Comparison of ENCODE assay signal across 8 cellular contexts in the genomic region with DNA sequence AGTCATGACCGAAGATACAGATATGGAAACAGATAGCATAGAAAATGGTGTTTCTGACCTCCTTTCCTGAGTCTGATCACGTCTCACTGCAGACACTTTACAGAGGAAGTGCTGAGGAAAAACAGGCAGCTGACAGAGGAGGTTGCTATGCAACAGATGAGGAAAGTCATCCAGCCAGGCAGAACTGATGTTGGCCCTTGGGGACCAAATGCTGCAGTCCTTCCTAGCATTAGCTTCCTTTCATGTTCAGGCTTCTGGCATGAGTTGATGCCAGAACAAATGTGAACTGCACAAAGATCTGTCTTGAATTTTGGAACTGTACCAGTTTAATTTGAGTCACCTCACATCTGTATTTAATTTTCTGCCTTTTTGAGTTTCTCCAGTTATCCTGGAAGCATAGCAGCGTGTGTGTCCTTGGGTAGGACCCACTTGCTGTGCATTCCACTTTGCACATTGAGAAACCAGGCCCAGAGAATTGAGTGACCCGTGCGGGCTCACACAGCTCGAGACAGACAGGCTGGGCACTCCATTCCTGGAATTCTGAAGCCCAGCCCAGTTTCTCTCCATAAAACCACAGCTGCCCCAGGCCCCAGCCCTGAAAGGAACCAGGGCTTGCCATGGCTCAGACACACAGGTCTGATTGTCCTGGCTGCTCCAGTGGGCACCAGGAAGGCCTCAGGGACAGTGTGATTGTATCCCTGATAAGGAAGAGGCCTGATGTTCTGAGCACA. TPM values are rescaled to one million over a fixed set of nuclear protein-coding genes. Genes with fewer than 3 reads are reported as not detected.
DNase-seq lines count a peak whose midpoint lies in the region; ATAC-seq and TF ChIP-seq lines count a peak whose summit lies in the region.

No MANE protein-coding gene starts in this region.

- H3K9me3 Mint-ChIP-seq in CD4-positive, alpha-beta T cell = no peaks in the 10 kb centered on the region
- H3K9me3 Mint-ChIP-seq in activated CD8-positive, alpha-beta T cell treated with anti-CD3 and anti-CD28 coated beads for 36 hours = no peaks in the 10 kb centered on the region

- no peaks in the 10 kb centered on the region for H3K36me3 Mint-ChIP-seq in CD4-positive, alpha-beta T cell (ENCODE audit: low read depth)
- no peaks in the 10 kb centered on the region for H3K36me3 Mint-ChIP-seq in activated CD8-positive, alpha-beta T cell treated with anti-CD3 and anti-CD28 coated beads for 36 hours (ENCODE audit: low read depth)

- no peaks in the 10 kb centered on the region for H3K27me3 ChIP-seq in CD4-positive, alpha-beta T cell (ENCODE audit: control insufficient read depth, insufficient read depth, low read length)
- H3K27me3 ChIP-seq in right cardiac atrium (ENCODE audit: control insufficient read depth, insufficient read depth) = no peaks in the 10 kb centered on the region
- no peaks in the 10 kb centered on the region for H3K27me3 ChIP-seq in testis

- peak overlapping the region; percentile 78 for H3K27ac Mint-ChIP-seq in CD4-positive, alpha-beta T cell
- peak overlapping the region; percentile 84 for H3K27ac Mint-ChIP-seq in activated CD8-positive, alpha-beta T cell treated with anti-CD3 and anti-CD28 coated beads for 36 hours

- TF ChIP-seq CTCF in CD4-positive, alpha-beta T cell (IDR thresholded peaks at IDR 0.05) = no peak
- TF ChIP-seq CTCF in activated CD8-positive, alpha-beta T cell treated with anti-CD3 and anti-CD28 coated beads for 36 hours (IDR thresholded peaks at IDR 0.05) = no peak
- TF ChIP-seq CTCF in testis (IDR thresholded peaks at IDR 0.05) = no peak

- H3K4me1 ChIP-seq in right cardiac atrium (ENCODE audit: control insufficient read depth, insufficient read depth, low read length) (peaks cover 4% of the 10 kb centered on the region), testis (peaks cover 8% of the 10 kb centered on the region)

- H3K36me3 ChIP-seq in testis (ENCODE audit: low read depth, missing control alignments) = no peaks in the 10 kb centered on the region

- H3K9me3 ChIP-seq in CD4-positive, alpha-beta T cell (ENCODE audit: control insufficient read depth, low read length) = no peaks in the 10 kb centered on the region
- H3K9me3 ChIP-seq in right cardiac atrium (ENCODE audit: control insufficient read depth, low read length) = no peaks in the 10 kb centered on the region
- no peaks in the 10 kb centered on the region for H3K9me3 ChIP-seq in testis

- no peak for DNase-seq in CD4-positive, alpha-beta T cell
- no peak for DNase-seq in activated CD8-positive, alpha-beta T cell treated with anti-CD3 and anti-CD28 coated beads for 36 hours
- DNase-seq in right cardiac atrium (peak; percentile 34 to 63 (median 47)), testis (peak; percentile 32), T1000 (lab: John Stamatoyannopoulos, UW) (no peak)

- no peak for ATAC-seq in CD4-positive, alpha-beta T cell (ENCODE audit: poor library complexity)
- ATAC-seq in HG03342 (IDR thresholded peaks at IDR 0.05; ENCODE audit: unreplicated experiment) (peak; percentile 34), right cardiac atrium (peak; percentile 5 to 18), HG03457 (IDR thresholded peaks at IDR 0.05; ENCODE audit: unreplicated experiment) (no peak), GM19328 (IDR thresholded peaks at IDR 0.05; ENCODE audit: unreplicated experiment) (no peak)
- ATAC-seq in activated CD8-positive, alpha-beta T cell treated with anti-CD3 and anti-CD28 coated beads for 36 hours = no peak

- no peak overlapping the region for H3K4me3 ChIP-seq in right cardiac atrium (ENCODE audit: low read length)
- no peak overlapping the region for H3K4me3 ChIP-seq in testis

- POLR2A ChIA-PET in CD4-positive, alpha-beta T cell (lab: Charles Lee) = interaction anchor here (0.7 kb wide), 1 partner anchor 149 kb away, joined by 3 read pairs; the partner anchor contains the start of gene GSPT2
- POLR2A ChIA-PET in activated CD8-positive, alpha-beta T cell treated with anti-CD3 and anti-CD28 coated beads for 36 hours (lab: Charles Lee) = no interaction called here

- H3K4me3 Mint-ChIP-seq in CD4-positive, alpha-beta T cell = peak overlapping the region; percentile 30
- H3K4me3 Mint-ChIP-seq in activated CD8-positive, alpha-beta T cell treated with anti-CD3 and anti-CD28 coated beads for 36 hours = peak overlapping the region; percentile 21

- no peaks in the 10 kb centered on the region for H3K27me3 Mint-ChIP-seq in CD4-positive, alpha-beta T cell
- no peaks in the 10 kb centered on the region for H3K27me3 Mint-ChIP-seq in activated CD8-positive, alpha-beta T cell treated with anti-CD3 and anti-CD28 coated beads for 36 hours

- CTCF ChIA-PET in CD4-positive, alpha-beta T cell (lab: Charles Lee) = no interaction called here
- CTCF ChIA-PET in activated CD8-positive, alpha-beta T cell treated with anti-CD3 and anti-CD28 coated beads for 36 hours (lab: Charles Lee) = no interaction called here

- H3K27ac ChIP-seq in CD4-positive, alpha-beta T cell (ENCODE audit: low read depth, low read length) = peak overlapping the region; percentile 41
- no peak overlapping the region for H3K27ac ChIP-seq in right cardiac atrium (ENCODE audit: low read length)
- H3K27ac ChIP-seq in testis = peak overlapping the region in 1 of 2 donors; percentile 41

- intact Hi-C loops in CD4-positive, alpha-beta T cell (cut with DNase I, micrococcal nuclease) = loop anchor here in 1 of 2 experiments (5.0 kb wide), 1 partner anchor 370 kb away; no protein-coding TSS in a partner anchor
- intact Hi-C loops in activated CD8-positive, alpha-beta T cell treated with anti-CD3 and anti-CD28 coated beads for 36 hours (cut with micrococcal nuclease) = no loop called here
- intact Hi-C loops in right cardiac atrium (cut with DNase I) = no loop called here
- intact Hi-C loops in testis (cut with DNase I; ENCODE audit: low total_unique reads) = no loop called here

- no peak for TF ChIP-seq POLR2A in testis (IDR thresholded peaks at IDR 0.05)

- 28% methylated on average over 6 of the region's 6 CpGs for WGBS in right cardiac atrium
- WGBS in testis, 2 donors = 19 to 21% methylated on average over 5 to 6 of the region's 6 CpGs

- peaks cover 28% of the 10 kb centered on the region for H3K4me1 Mint-ChIP-seq in CD4-positive, alpha-beta T cell (ENCODE audit: low read depth)
- peaks cover 10% of the 10 kb centered on the region for H3K4me1 Mint-ChIP-seq in activated CD8-positive, alpha-beta T cell treated with anti-CD3 and anti-CD28 coated beads for 36 hours (ENCODE audit: low read depth)

RNA-seq across cellular contexts. Expression of gene MAGED1, which starts 1.4 kb away (rescaled TPM):
- total RNA-seq in CD4-positive, alpha-beta T cell = 10 to 100 TPM; 20.3 to 23.7 TPM
- total RNA-seq in activated CD8-positive, alpha-beta T cell treated with anti-CD3 and anti-CD28 coated beads for 36 hours = 10 to 100 TPM; 60.1 to 63.0 TPM
- total RNA-seq in right cardiac atrium = 100 to 1,000 TPM in 2 of 4 donors, 10 to 100 TPM in 2; 81.9 to 118 (median 97.2) TPM
- polyA plus RNA-seq in right cardiac atrium = 51.2 TPM
- total RNA-seq in testis = 100 to 1,000 TPM; 231 to 338 TPM
- polyA plus RNA-seq in testis (ENCODE audit: insufficient read depth, low read depth, low replicate concordance) = 177 TPM

Comparison
In these comparisons a context has a peak if more than half of its experiments do, and no peak if none do; other contexts are left out.
1. ATAC-seq: peak in HG03342 (single experiment) and right cardiac atrium (2 of 2); none in CD4-positive, alpha-beta T cell (single experiment), activated CD8-positive, alpha-beta T cell treated with anti-CD3 and anti-CD28 coated beads for 36 hours (single experiment), HG03457 (single experiment) and GM19328 (single experiment).
2. DNase-seq: peak in right cardiac atrium (3 of 3) and testis (single experiment); none in CD4-positive, alpha-beta T cell (0 of 10), activated CD8-positive, alpha-beta T cell treated with anti-CD3 and anti-CD28 coated beads for 36 hours (single experiment) and T1000 (single experiment).